In genomic region chr6:102944475-102944874, GRCh38 we compare ENCODE assay signal across 19 cellular contexts.
A peak's percentile ranks its signal among the peaks of the same experiment; 100 is the strongest.
DNase-seq lines count a peak whose midpoint lies in the region; ATAC-seq and TF ChIP-seq lines count a peak whose summit lies in the region.
"Had no signal": no experiment of that assay in that cellular context is flagged by ENCODE, and none has a peak within 500 bp of the region (broad histone marks: within the 10 kb centered on the region; RNA-seq: fewer than 3 reads in every experiment).

No MANE protein-coding gene starts in this region.

- H4K20me1 ChIP-seq in HCT116 (ENCODE audit: insufficient read depth): no peaks in the 10 kb centered on the region
- H4K20me1 ChIP-seq: BLaER1 had no signal

- H3K79me2 ChIP-seq in HCT116 (ENCODE audit: insufficient read depth, low read length): no peaks in the 10 kb centered on the region

- CTCF ChIA-PET in HCT116 (lab: Charles Lee): no interaction called here

- no peak overlapping the region for H3K9ac ChIP-seq in HCT116 (ENCODE audit: low read length)
- H3K9ac ChIP-seq: BLaER1, GM23248 had no signal

- H3K9me2 ChIP-seq in HCT116 (ENCODE audit: insufficient read depth): no peaks in the 10 kb centered on the region

- RAD21 ChIA-PET in HCT116 (lab: Charles Lee; ENCODE audit: low non-redundant PET in 1 of 2, low total read pairs in 2 of 2, uncharacterized antibody in 2 of 2, unreplicated experiment in 2 of 2): no interaction called here

- no peak overlapping the region for H3K4me2 ChIP-seq in HCT116 (ENCODE audit: low read length)
- H3K4me2 ChIP-seq: BLaER1 had no signal

- ATAC-seq in HCT116: no peak
- ATAC-seq: CD8-positive, alpha-beta T cell; GM12878 had no signal

- H2AFZ ChIP-seq in HCT116 (ENCODE audit: low read depth, low read length, poor library complexity, severe bottlenecking): peak overlapping the region; percentile 52
- H2AFZ ChIP-seq: GM23248 had no signal

- no peak for TF ChIP-seq CTCF in HCT116 (IDR thresholded peaks at IDR 0.05 in 2 of 3, conservative IDR thresholded peaks at IDR 0.05 in 1 of 3; ENCODE audit: borderline replicate concordance in 1 of 3, insufficient read depth in 1 of 3, low read depth in 2 of 3, low read length in 2 of 3)

- no peaks in the 10 kb centered on the region for H3K9me3 ChIP-seq in HCT116 (ENCODE audit: control insufficient read depth in 1 of 2, insufficient read depth in 1 of 2, low read depth in 1 of 2, low read length in 2 of 2)
- H3K9me3 ChIP-seq: BLaER1 had no signal

- TF ChIP-seq POLR2A in HCT116 (IDR thresholded peaks at IDR 0.05; ENCODE audit: borderline replicate concordance, extremely low read depth, insufficient read depth, insufficient read length): no peak

- DNase-seq in NCI-H1694 treated with DMSO at 0.1 percent for 48 hours (lab: John Stamatoyannopoulos, UW): peak; percentile 7
- no peak for DNase-seq in NCI-H1694 (lab: John Stamatoyannopoulos, UW)
- DNase-seq in EL: peak; percentile 29
- DNase-seq in HCT116 (ENCODE audit: low read depth, low spot score): no peak
- DNase-seq in RKO (ENCODE audit: low spot score): peak; percentile 6
- no peak for DNase-seq in DMS53 (lab: John Stamatoyannopoulos, UW)
- no peak for DNase-seq in stimulated activated CD4-positive, alpha-beta T cell treated with anti-CD3 and anti-CD28 coated beads, Interleukin-2, amount 100 ng/mL, for 48 hours
- DNase-seq: CD4-positive, CD25-positive, alpha-beta regulatory T cell; CD8-positive, alpha-beta T cell; DMS 273 treated with DMSO at 0.1 percent for 48 hours; DMS79 treated with DMSO at 0.1 percent for 48 hours; GDM1; GM23248; H7; HFFc6 had no signal

- H3K4me3 ChIP-seq in HCT116 (replicated peaks in 1 of 2; ENCODE audit: low read depth in 1 of 2, low read length in 2 of 2): no peak overlapping the region
- H3K4me3 ChIP-seq: BLaER1, GM12878, GM23248 had no signal

- no peaks in the 10 kb centered on the region for H3K36me3 ChIP-seq in HCT116 (ENCODE audit: control insufficient read depth in 1 of 2, insufficient read depth in 2 of 2, low read length in 2 of 2)
- H3K36me3 ChIP-seq: BLaER1 had no signal

- H3K4me1 ChIP-seq in HCT116 (ENCODE audit: control insufficient read depth in 1 of 2, insufficient read depth in 2 of 2, low read length in 2 of 2): no peaks in the 10 kb centered on the region
- H3K4me1 ChIP-seq: BLaER1 had no signal

- BruUV-seq in HCT116 (replicated peaks; lab: Mats Ljungman, UMichigan): no TSS peak

- intact Hi-C loops in HCT116 (cut with micrococcal nuclease): no loop called here

- no peak overlapping the region for H3K27ac ChIP-seq in HCT116 (ENCODE audit: low read depth, low read length)
- H3K27ac ChIP-seq: 22Rv1, BLaER1, C4-2B, GM23248 had no signal

- no peak for TF ChIP-seq RAD21 in HCT116 (IDR thresholded peaks at IDR 0.05; ENCODE audit: low read depth)

- POLR2A ChIA-PET in HCT116 (lab: Charles Lee): no interaction called here

- no peaks in the 10 kb centered on the region for H3K27me3 ChIP-seq in HCT116 (ENCODE audit: insufficient read depth, low read length)
- H3K27me3 ChIP-seq: BLaER1 had no signal

TF ChIP-seq in HCT116, 20 proteins besides CTCF, POLR2A, EP300 and RAD21:
- TF ChIP-seq ZNF274 (IDR thresholded peaks at IDR 0.05; ENCODE audit: low read depth, low read length) (no peak), JUND (IDR thresholded peaks at IDR 0.05) (no peak), FOSL1 (IDR thresholded peaks at IDR 0.05; ENCODE audit: low read depth) (no peak), MAX (IDR thresholded peaks at IDR 0.05) (no peak), TCF7L2 (IDR thresholded peaks at IDR 0.05; ENCODE audit: borderline replicate concordance, extremely low read depth, insufficient read depth, insufficient read length) (no peak), ZBTB33 (IDR thresholded peaks at IDR 0.05; ENCODE audit: extremely low read depth, insufficient replicate concordance, low read length) (no peak), ZFX (IDR thresholded peaks at IDR 0.05) (no peak), SIN3A (IDR thresholded peaks at IDR 0.05; ENCODE audit: low read depth) (no peak), CBX3 (IDR thresholded peaks at IDR 0.05; ENCODE audit: low read depth) (no peak), SP1 (IDR thresholded peaks at IDR 0.05; ENCODE audit: low read depth) (no peak), REST (IDR thresholded peaks at IDR 0.05; ENCODE audit: low read depth) (no peak), SRF (IDR thresholded peaks at IDR 0.05; ENCODE audit: low read depth) (no peak), EZH2phosphoT487 (IDR thresholded peaks at IDR 0.05; ENCODE audit: borderline replicate concordance) (no peak)
TF ChIP-seq in HCT116: peak in this region for 0.

Comparison
In these comparisons a context has a peak if more than half of its experiments do, and no peak if none do; other contexts are left out.
1. DNase-seq: peak in NCI-H1694 treated with DMSO at 0.1 percent for 48 hours (single experiment), EL (single experiment) and RKO (single experiment); none in NCI-H1694 (single experiment), HCT116 (single experiment), DMS53 (single experiment) and stimulated activated CD4-positive, alpha-beta T cell treated with anti-CD3 and anti-CD28 coated beads, Interleukin-2, amount 100 ng/mL, for 48 hours (0 of 2).